Comparison of ENCODE assay signal across 1 cellular context in genomic region chr4:70956570-70957210, GRCh38.
A peak's percentile ranks its signal among the peaks of the same experiment; 100 is the strongest.
TF ChIP-seq lines count a peak whose summit lies in the region.

No MANE protein-coding gene starts in this region.

TF ChIP-seq in HepG2, 621 proteins besides CTCF, POLR2A, EP300 and RAD21:
- TF ChIP-seq RBFOX2 (IDR thresholded peaks at IDR 0.05; ENCODE audit: low read depth, low read length) (no peak), ZSCAN29 (CRISPR knock-in tag; conservative IDR thresholded peaks at IDR 0.05) (no peak), HNRNPK (IDR thresholded peaks at IDR 0.05; ENCODE audit: low read depth, low read length, poor library complexity, severe bottlenecking) (peak; percentile 29), NFYB (CRISPR knock-in tag; IDR thresholded peaks at IDR 0.05) (no peak), ONECUT2 (CRISPR knock-in tag; IDR thresholded peaks at IDR 0.05) (no peak)
TF ChIP-seq in HepG2: peak in this region for 1.
